Comparison of ENCODE assay signal across 8 cellular contexts in genomic region chr12:127083028-127083949, GRCh38.
A peak's percentile ranks its signal among the peaks of the same experiment; 100 is the strongest.
DNase-seq lines count a peak whose midpoint lies in the region; ATAC-seq and TF ChIP-seq lines count a peak whose summit lies in the region.

No MANE protein-coding gene starts in this region.

- no peak for TF ChIP-seq CTCF in astrocyte of the spinal cord (IDR thresholded peaks at IDR 0.05; ENCODE audit: low read depth, low read length)

- H3K36me3 ChIP-seq in iPS-20b (ENCODE audit: insufficient read depth, low read depth, low read length) = no peaks in the 10 kb centered on the region

- in situ Hi-C loops in astrocyte of the spinal cord (cut with HindIII; ENCODE audit: low sequenced_read_pairs) = no loop called here

- H3K4me1 ChIP-seq in iPS-20b (ENCODE audit: insufficient read depth, low read length) = peaks cover 6% of the 10 kb centered on the region; the same call in 1 of the 2 replicates

- ATAC-seq in GM21381 (IDR thresholded peaks at IDR 0.05; ENCODE audit: unreplicated experiment) (peak; percentile 98), HG03571 (IDR thresholded peaks at IDR 0.05; ENCODE audit: unreplicated experiment) (peak; percentile 95)

- no peaks in the 10 kb centered on the region for H3K9me3 ChIP-seq in iPS-20b (ENCODE audit: insufficient read depth, low read depth, low read length)

- H3K27me3 ChIP-seq in iPS-20b (ENCODE audit: insufficient read depth, low read length) = no peaks in the 10 kb centered on the region

- peak overlapping the region; percentile 60; the same call in 1 of the 2 replicates for H3K9ac ChIP-seq in iPS-20b (ENCODE audit: low read depth, low read length)

- H3K4me3 ChIP-seq in astrocyte of the spinal cord (ENCODE audit: low read depth, low read length) (peak overlapping the region; percentile 30), iPS-20b (ENCODE audit: low read length) (0 out of 2 replicates have a peak overlapping the region, but pooled peaks have one; percentile 4)

- DNase-seq in GDM1 (lab: John Stamatoyannopoulos, UW) (peak; percentile 28), NCI-H748 (lab: John Stamatoyannopoulos, UW; ENCODE audit: unreplicated experiment) (peak; percentile 91), astrocyte of the spinal cord (ENCODE audit: low read depth, low spot score) (peak; percentile 88), smooth muscle cell of the brain vasculature (ENCODE audit: low read depth, low spot score) (peak; percentile 47), NCI-H82 (lab: John Stamatoyannopoulos, UW) (no peak)

- H3K27ac ChIP-seq in iPS-20b (ENCODE audit: low read length) = no peak overlapping the region
